In the genomic region with DNA sequence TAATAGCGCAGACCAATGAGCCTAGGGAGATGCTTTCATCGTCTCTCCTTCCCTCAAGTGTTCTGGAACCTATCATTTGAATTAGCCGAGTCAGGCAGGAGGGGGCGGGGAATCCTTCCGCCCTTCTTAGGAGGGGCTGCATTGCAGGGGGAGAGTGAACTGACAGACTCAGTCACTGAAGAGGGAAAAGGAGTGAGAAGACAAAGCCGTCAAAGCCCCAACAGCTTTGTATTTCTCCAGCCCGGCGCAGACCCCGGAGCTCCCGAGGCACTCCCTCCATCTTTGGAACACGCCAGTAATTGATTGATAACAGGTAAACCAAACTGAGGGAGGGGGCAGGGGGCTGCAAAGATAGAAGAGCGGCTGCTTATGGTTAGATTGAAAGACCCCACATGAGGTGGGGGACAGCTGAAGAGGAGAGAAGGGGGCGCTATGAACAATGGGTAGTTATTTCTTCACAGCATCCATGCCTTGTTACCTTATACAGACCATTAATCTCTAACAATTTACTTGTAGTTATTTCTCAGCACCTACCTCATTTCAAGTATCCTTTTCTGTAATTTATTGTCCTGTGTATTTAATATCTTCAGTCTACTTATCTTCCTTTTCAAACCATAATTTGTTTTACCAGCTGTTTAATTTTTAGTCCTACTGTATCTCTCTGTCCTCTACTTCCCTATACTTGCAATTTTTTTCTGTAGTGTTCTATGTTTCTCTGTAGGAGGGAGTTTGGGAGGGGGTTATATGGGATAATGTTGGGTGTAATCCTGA, we compare ENCODE assay signal across 1 cellular context.
A peak's percentile ranks its signal among the peaks of the same experiment; 100 is the strongest.
TF ChIP-seq lines count a peak whose summit lies in the region.

Gene MLLT11 (plus strand): TSS at position 157 of the 771 bp plus-strand sequence. CDS start 6,828 bp downstream, outside the sequence.

TF ChIP-seq in K562, 482 proteins besides CTCF, POLR2A, EP300 and RAD21 (continued from another document and continues in another):
- no peak for TF ChIP-seq STAT5A (IDR thresholded peaks at IDR 0.05; ENCODE audit: borderline replicate concordance, low read length)
- TF ChIP-seq C11orf30 (IDR thresholded peaks at IDR 0.05; ENCODE audit: low read depth), result peak; percentile 50; the same call in 1 of the 2 replicates
- 0 out of 2 replicates have a peak, but pooled peaks have one; percentile 15 for TF ChIP-seq DPF2 (IDR thresholded peaks at IDR 0.05)
- no peak for TF ChIP-seq FOXA3 (CRISPR knock-in tag; conservative IDR thresholded peaks at IDR 0.05 in 1 of 2, IDR thresholded peaks at IDR 0.05 in 1 of 2)
- TF ChIP-seq MITF (IDR thresholded peaks at IDR 0.05), result no peak
- TF ChIP-seq ZFX (CRISPR knock-in tag; IDR thresholded peaks at IDR 0.05), result no peak
- TF ChIP-seq HMGN3 (IDR thresholded peaks at IDR 0.05; ENCODE audit: borderline replicate concordance, extremely low read depth, insufficient read length, low read depth, low read length), result no peak
- TF ChIP-seq MED1 (CRISPR knock-in tag; IDR thresholded peaks at IDR 0.05; ENCODE audit: borderline replicate concordance), result no peak
- no peak for TF ChIP-seq HOMEZ (CRISPR knock-in tag; IDR thresholded peaks at IDR 0.05)
- no peak for TF ChIP-seq MCM5 (IDR thresholded peaks at IDR 0.05; ENCODE audit: low read depth)
- TF ChIP-seq, protein P1, sequence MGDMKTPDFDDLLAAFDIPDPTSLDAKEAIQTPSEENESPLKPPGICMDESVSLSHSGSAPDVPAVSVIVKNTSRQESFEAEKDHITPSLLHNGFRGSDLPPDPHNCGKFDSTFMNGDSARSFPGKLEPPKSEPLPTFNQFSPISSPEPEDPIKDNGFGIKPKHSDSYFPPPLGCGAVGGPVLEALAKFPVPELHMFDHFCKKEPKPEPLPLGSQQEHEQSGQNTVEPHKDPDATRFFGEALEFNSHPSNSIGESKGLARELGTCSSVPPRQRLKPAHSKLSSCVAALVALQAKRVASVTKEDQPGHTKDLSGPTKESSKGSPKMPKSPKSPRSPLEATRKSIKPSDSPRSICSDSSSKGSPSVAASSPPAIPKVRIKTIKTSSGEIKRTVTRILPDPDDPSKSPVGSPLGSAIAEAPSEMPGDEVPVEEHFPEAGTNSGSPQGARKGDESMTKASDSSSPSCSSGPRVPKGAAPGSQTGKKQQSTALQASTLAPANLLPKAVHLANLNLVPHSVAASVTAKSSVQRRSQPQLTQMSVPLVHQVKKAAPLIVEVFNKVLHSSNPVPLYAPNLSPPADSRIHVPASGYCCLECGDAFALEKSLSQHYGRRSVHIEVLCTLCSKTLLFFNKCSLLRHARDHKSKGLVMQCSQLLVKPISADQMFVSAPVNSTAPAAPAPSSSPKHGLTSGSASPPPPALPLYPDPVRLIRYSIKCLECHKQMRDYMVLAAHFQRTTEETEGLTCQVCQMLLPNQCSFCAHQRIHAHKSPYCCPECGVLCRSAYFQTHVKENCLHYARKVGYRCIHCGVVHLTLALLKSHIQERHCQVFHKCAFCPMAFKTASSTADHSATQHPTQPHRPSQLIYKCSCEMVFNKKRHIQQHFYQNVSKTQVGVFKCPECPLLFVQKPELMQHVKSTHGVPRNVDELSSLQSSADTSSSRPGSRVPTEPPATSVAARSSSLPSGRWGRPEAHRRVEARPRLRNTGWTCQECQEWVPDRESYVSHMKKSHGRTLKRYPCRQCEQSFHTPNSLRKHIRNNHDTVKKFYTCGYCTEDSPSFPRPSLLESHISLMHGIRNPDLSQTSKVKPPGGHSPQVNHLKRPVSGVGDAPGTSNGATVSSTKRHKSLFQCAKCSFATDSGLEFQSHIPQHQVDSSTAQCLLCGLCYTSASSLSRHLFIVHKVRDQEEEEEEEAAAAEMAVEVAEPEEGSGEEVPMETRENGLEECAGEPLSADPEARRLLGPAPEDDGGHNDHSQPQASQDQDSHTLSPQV (IDR thresholded peaks at IDR 0.05), result no peak
- TF ChIP-seq ZNF384 (IDR thresholded peaks at IDR 0.05; ENCODE audit: low read depth, low read length), result no peak
- no peak for TF ChIP-seq HMGXB4 (CRISPR knock-in tag; IDR thresholded peaks at IDR 0.05)
- TF ChIP-seq DACH1 (IDR thresholded peaks at IDR 0.05; ENCODE audit: partially characterized antibody), result no peak
- TF ChIP-seq LCOR (CRISPR knock-in tag; IDR thresholded peaks at IDR 0.05), result no peak
- no peak for TF ChIP-seq HNRNPUL1 (IDR thresholded peaks at IDR 0.05; ENCODE audit: low read length)
- TF ChIP-seq ZBTB7A (IDR thresholded peaks at IDR 0.05; ENCODE audit: borderline replicate concordance, control insufficient read depth, low read depth, low read length), result peak; percentile 88
- TF ChIP-seq HDAC3 (IDR thresholded peaks at IDR 0.05; ENCODE audit: borderline replicate concordance, partially characterized antibody), result peak; percentile 17
- no peak for TF ChIP-seq RAD51 (IDR thresholded peaks at IDR 0.05; ENCODE audit: borderline replicate concordance, low read depth)
- TF ChIP-seq MLLT1 (IDR thresholded peaks at IDR 0.05), result peak in 1 of 2 experiments; percentile 35
- TF ChIP-seq RFX7 (CRISPR knock-in tag; IDR thresholded peaks at IDR 0.05), result no peak
- TF ChIP-seq USF1 (CRISPR knock-in tag; IDR thresholded peaks at IDR 0.05), result no peak
- no peak for TF ChIP-seq NFATC3 (IDR thresholded peaks at IDR 0.05)
- no peak for TF ChIP-seq DEAF1 (CRISPR knock-in tag; IDR thresholded peaks at IDR 0.05)
- no peak for TF ChIP-seq NFIX (CRISPR knock-in tag; IDR thresholded peaks at IDR 0.05; ENCODE audit: low read depth)
- TF ChIP-seq, protein P2, sequence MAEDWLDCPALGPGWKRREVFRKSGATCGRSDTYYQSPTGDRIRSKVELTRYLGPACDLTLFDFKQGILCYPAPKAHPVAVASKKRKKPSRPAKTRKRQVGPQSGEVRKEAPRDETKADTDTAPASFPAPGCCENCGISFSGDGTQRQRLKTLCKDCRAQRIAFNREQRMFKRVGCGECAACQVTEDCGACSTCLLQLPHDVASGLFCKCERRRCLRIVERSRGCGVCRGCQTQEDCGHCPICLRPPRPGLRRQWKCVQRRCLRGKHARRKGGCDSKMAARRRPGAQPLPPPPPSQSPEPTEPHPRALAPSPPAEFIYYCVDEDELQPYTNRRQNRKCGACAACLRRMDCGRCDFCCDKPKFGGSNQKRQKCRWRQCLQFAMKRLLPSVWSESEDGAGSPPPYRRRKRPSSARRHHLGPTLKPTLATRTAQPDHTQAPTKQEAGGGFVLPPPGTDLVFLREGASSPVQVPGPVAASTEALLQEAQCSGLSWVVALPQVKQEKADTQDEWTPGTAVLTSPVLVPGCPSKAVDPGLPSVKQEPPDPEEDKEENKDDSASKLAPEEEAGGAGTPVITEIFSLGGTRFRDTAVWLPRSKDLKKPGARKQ (CRISPR knock-in tag; IDR thresholded peaks at IDR 0.05), result no peak
- TF ChIP-seq ZNF696 (CRISPR knock-in tag; conservative IDR thresholded peaks at IDR 0.05), result no peak
- no peak for TF ChIP-seq HIVEP1 (CRISPR knock-in tag; IDR thresholded peaks at IDR 0.05)
- TF ChIP-seq, protein P3, sequence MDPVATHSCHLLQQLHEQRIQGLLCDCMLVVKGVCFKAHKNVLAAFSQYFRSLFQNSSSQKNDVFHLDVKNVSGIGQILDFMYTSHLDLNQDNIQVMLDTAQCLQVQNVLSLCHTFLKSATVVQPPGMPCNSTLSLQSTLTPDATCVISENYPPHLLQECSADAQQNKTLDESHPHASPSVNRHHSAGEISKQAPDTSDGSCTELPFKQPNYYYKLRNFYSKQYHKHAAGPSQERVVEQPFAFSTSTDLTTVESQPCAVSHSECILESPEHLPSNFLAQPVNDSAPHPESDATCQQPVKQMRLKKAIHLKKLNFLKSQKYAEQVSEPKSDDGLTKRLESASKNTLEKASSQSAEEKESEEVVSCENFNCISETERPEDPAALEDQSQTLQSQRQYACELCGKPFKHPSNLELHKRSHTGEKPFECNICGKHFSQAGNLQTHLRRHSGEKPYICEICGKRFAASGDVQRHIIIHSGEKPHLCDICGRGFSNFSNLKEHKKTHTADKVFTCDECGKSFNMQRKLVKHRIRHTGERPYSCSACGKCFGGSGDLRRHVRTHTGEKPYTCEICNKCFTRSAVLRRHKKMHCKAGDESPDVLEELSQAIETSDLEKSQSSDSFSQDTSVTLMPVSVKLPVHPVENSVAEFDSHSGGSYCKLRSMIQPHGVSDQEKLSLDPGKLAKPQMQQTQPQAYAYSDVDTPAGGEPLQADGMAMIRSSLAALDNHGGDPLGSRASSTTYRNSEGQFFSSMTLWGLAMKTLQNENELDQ (CRISPR knock-in tag; IDR thresholded peaks at IDR 0.05; ENCODE audit: borderline replicate concordance), result no peak
- no peak for TF ChIP-seq POLR3G (IDR thresholded peaks at IDR 0.05; ENCODE audit: extremely low read depth, insufficient read length, insufficient replicate concordance)
- TF ChIP-seq, protein P4, sequence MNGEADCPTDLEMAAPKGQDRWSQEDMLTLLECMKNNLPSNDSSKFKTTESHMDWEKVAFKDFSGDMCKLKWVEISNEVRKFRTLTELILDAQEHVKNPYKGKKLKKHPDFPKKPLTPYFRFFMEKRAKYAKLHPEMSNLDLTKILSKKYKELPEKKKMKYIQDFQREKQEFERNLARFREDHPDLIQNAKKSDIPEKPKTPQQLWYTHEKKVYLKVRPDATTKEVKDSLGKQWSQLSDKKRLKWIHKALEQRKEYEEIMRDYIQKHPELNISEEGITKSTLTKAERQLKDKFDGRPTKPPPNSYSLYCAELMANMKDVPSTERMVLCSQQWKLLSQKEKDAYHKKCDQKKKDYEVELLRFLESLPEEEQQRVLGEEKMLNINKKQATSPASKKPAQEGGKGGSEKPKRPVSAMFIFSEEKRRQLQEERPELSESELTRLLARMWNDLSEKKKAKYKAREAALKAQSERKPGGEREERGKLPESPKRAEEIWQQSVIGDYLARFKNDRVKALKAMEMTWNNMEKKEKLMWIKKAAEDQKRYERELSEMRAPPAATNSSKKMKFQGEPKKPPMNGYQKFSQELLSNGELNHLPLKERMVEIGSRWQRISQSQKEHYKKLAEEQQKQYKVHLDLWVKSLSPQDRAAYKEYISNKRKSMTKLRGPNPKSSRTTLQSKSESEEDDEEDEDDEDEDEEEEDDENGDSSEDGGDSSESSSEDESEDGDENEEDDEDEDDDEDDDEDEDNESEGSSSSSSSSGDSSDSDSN (IDR thresholded peaks at IDR 0.05; ENCODE audit: borderline replicate concordance in 1 of 2, low read depth in 2 of 2, low read length in 2 of 2), result peak in 1 of 2 experiments; percentile 49; a peak in 1 of 4 replicates
- TF ChIP-seq SIX5 (IDR thresholded peaks at IDR 0.05; ENCODE audit: borderline replicate concordance in 1 of 2, insufficient read depth in 1 of 2, low read depth in 1 of 2, low read length in 2 of 2), result no peak
- no peak for TF ChIP-seq CHD1 (IDR thresholded peaks at IDR 0.05; ENCODE audit: low read length)
